8 cellular contexts compared by ENCODE assay signal in the genomic region with DNA sequence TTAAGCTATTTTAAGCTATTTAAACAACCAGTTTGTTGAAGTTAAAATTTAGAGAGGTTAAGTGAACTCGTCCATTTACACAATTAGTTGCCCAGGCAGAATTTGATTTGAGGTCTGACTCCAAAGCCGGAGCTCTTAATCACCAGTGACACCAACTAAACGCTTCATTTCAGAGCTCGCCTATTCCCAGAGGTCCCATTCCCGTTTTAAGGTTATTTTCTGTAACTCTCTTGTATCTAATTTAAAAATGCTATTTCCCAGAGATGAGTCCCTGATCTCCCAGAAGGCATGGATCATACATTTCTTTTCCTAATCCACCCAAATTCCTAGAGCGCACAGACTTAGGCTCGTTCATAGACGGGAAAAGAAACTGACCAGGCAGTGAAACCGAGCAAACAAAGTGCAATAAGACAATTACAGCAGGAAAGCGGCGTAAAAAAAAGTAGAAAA. TPM values are rescaled to one million over a fixed set of nuclear protein-coding genes. Genes with fewer than 3 reads are reported as not detected.
DNase-seq lines count a peak whose midpoint lies in the region; ATAC-seq, FAIRE-seq and TF ChIP-seq lines count a peak whose summit lies in the region.

No MANE protein-coding gene starts in this region.

- peak overlapping the region; percentile 58 for H3K4me3 ChIP-seq in iPS-15b (ENCODE audit: low read depth, low read length)
- H3K4me3 ChIP-seq in small intestine (ENCODE audit: low read depth in 1 of 2, low read length in 2 of 2): peak overlapping the region in 1 of 2 donors; percentile 86

- peaks cover 6% of the 10 kb centered on the region for H3K4me1 ChIP-seq in iPS-15b (ENCODE audit: control insufficient read depth, insufficient read depth, low read length)
- peaks cover 0 to 7% of the 10 kb centered on the region in 2 donors for H3K4me1 ChIP-seq in small intestine (ENCODE audit: control insufficient read depth in 2 of 2, insufficient read depth in 1 of 2, low read depth in 1 of 2, low read length in 1 of 2)

- DNase-seq in HFFc6 (no peak), small intestine (no peak), NCI-H345 (lab: John Stamatoyannopoulos, UW) (no peak), dermis blood vessel endothelial cell (no peak), SW 1271 (lab: John Stamatoyannopoulos, UW) (no peak)

- peak overlapping the region; percentile 90 to 97 for H3K27ac ChIP-seq in small intestine (ENCODE audit: low read depth in 1 of 2, low read length in 1 of 2)

- no peak for ATAC-seq in activated T-helper 17 cell treated with anti-CD3 and anti-CD28 coated beads, Interleukin-2, amount 50 U/mL, for 72 hours (replicated peaks)
- ATAC-seq in HG02840 (IDR thresholded peaks at IDR 0.05; ENCODE audit: low FRiP score, unreplicated experiment): no peak

- peaks cover 33% of the 10 kb centered on the region for H3K4me1 Mint-ChIP-seq in HFFc6 (ENCODE audit: low read depth)
- peaks cover 18% of the 10 kb centered on the region for H3K4me1 Mint-ChIP-seq in activated T-helper 17 cell treated with anti-CD3 and anti-CD28 coated beads, Interleukin-2, amount 50 U/mL, for 72 hours

- no peaks in the 10 kb centered on the region for H3K36me3 Mint-ChIP-seq in HFFc6 (ENCODE audit: low read depth)
- H3K36me3 Mint-ChIP-seq in activated T-helper 17 cell treated with anti-CD3 and anti-CD28 coated beads, Interleukin-2, amount 50 U/mL, for 72 hours (ENCODE audit: low read depth): peaks cover 6% of the 10 kb centered on the region

- peak overlapping the region; percentile 82 for H3K4me3 Mint-ChIP-seq in HFFc6
- peak overlapping the region; percentile 91 for H3K4me3 Mint-ChIP-seq in activated T-helper 17 cell treated with anti-CD3 and anti-CD28 coated beads, Interleukin-2, amount 50 U/mL, for 72 hours

- H3K9me3 ChIP-seq in iPS-15b (ENCODE audit: control insufficient read depth, insufficient read depth, low read length) (no peaks in the 10 kb centered on the region), small intestine (ENCODE audit: control insufficient read depth, low read depth) (no peaks in the 10 kb centered on the region)

- no peaks in the 10 kb centered on the region; the same call in 1 of the 2 replicates for H3K9me3 Mint-ChIP-seq in HFFc6
- no peaks in the 10 kb centered on the region for H3K9me3 Mint-ChIP-seq in activated T-helper 17 cell treated with anti-CD3 and anti-CD28 coated beads, Interleukin-2, amount 50 U/mL, for 72 hours

- TF ChIP-seq CTCF in HFFc6 (IDR thresholded peaks at IDR 0.05): no peak

- H3K9ac ChIP-seq in iPS-15b (ENCODE audit: low read depth, low read length): peak overlapping the region; percentile 27

- H3K36me3 ChIP-seq in iPS-15b (ENCODE audit: control insufficient read depth, insufficient read depth, low read length) (no peaks in the 10 kb centered on the region), small intestine (ENCODE audit: control insufficient read depth in 2 of 2, insufficient read depth in 2 of 2, low read length in 2 of 2) (no peaks in the 10 kb centered on the region)

- peak overlapping the region; percentile 76; the same call in 1 of the 2 replicates for H3K27ac Mint-ChIP-seq in HFFc6
- H3K27ac Mint-ChIP-seq in activated T-helper 17 cell treated with anti-CD3 and anti-CD28 coated beads, Interleukin-2, amount 50 U/mL, for 72 hours: peak overlapping the region; percentile 94

- FAIRE-seq in small intestine (lab: Jason Lieb, UNC): no peak

- 3 to 22% (median 10%) methylated on average over 11 of the region's 11 CpGs for WGBS in small intestine, 3 donors

- no peaks in the 10 kb centered on the region; the same call in 1 of the 2 replicates for H3K27me3 Mint-ChIP-seq in HFFc6 (ENCODE audit: insufficient read depth)
- H3K27me3 Mint-ChIP-seq in activated T-helper 17 cell treated with anti-CD3 and anti-CD28 coated beads, Interleukin-2, amount 50 U/mL, for 72 hours: no peaks in the 10 kb centered on the region

- peaks cover 35% of the 10 kb centered on the region for H3K27me3 ChIP-seq in iPS-15b (ENCODE audit: control insufficient read depth, insufficient read depth, low read length)
- no peaks in the 10 kb centered on the region for H3K27me3 ChIP-seq in small intestine (ENCODE audit: control insufficient read depth in 2 of 2, insufficient read depth in 2 of 2, low read length in 2 of 2)

RNA-seq across cellular contexts. Expression of a gene that starts 0.9 kb away (rescaled TPM):
- 1 to 10 TPM in 3 of 6 experiments, under 1 TPM in 3; 0.63 to 4.4 (median 1.0) TPM for total RNA-seq in HFFc6 (2021; fragmentation: NEBNext Ultra II Directional; extraction: Animal tissue kit (Norgen Biotek cat#: 25700))
- 10 to 100 TPM; 19.6 to 32.9 TPM for total RNA-seq in activated T-helper 17 cell treated with anti-CD3 and anti-CD28 coated beads, Interleukin-2, amount 50 U/mL, for 72 hours
- polyA plus RNA-seq in small intestine: 1 to 10 TPM; 4.1 to 6.9 (median 4.3) TPM
- 9.0 and 11.9 TPM in 2 replicates for total RNA-seq in dermis blood vessel endothelial cell
